11 cellular contexts compared by ENCODE assay signal in the genomic region with DNA sequence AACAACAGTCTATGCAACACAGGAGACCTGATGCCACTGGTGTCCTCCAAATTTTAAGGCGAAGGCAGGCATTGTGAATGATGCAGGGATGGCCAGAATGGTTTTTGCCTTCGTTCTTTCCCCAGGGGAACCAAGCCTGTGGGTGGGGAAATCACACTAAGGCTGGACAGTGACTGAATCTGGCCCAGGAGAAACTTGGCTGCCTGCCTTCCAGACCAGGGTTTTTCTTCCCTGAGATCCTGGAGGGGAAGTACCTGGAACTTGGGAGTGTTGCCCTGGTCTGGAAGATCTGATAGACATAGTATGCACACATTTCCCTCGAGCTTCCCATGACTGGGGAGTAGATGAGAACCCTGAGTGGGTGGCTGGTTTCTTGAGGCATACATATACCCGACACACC. TPM values are rescaled to one million over a fixed set of nuclear protein-coding genes. Genes with fewer than 3 reads are reported as not detected.
DNase-seq lines count a peak whose midpoint lies in the region; ATAC-seq and TF ChIP-seq lines count a peak whose summit lies in the region.
"Had no signal": no experiment of that assay in that cellular context is flagged by ENCODE, and none has a peak within 500 bp of the region (broad histone marks: within the 10 kb centered on the region; RNA-seq: fewer than 3 reads in every experiment).

No MANE protein-coding gene starts in this region.

- no peak for TF ChIP-seq CTCF in BJ (IDR thresholded peaks at IDR 0.05; ENCODE audit: insufficient read depth, low read depth, low read length)
- TF ChIP-seq CTCF in WERI-Rb-1 (IDR thresholded peaks at IDR 0.05; ENCODE audit: low read depth, low read length): no peak
- TF ChIP-seq CTCF in gastroesophageal sphincter (IDR thresholded peaks at IDR 0.05): no peak
- no peak for TF ChIP-seq CTCF in parathyroid adenoma (IDR thresholded peaks at IDR 0.05)

- CTCF ChIA-PET in BJ (lab: Yijun Ruan, JAX): interaction anchor here (1.1 to 3.7 kb wide), 3 partner anchors 13 to 38 kb away, joined by 3 to 14 read pairs (median 11); no protein-coding TSS in a partner anchor
- CTCF ChIA-PET in activated CD4-positive, alpha-beta T cell treated with anti-CD3 and anti-CD28 coated beads, Interleukin-2, amount 10 ng/mL, durations not matched to agents 7 days and 5 days (lab: Charles Lee): interaction anchor here (0.5 kb wide), 1 partner anchor 126 kb away, joined by 4 read pairs; no protein-coding TSS in a partner anchor

- H3K9me3 Mint-ChIP-seq in activated CD4-positive, alpha-beta T cell treated with anti-CD3 and anti-CD28 coated beads, Interleukin-2, amount 10 ng/mL, durations not matched to agents 7 days and 5 days: no peaks in the 10 kb centered on the region
- H3K9me3 Mint-ChIP-seq: activated naive CD4-positive, alpha-beta T cell treated with anti-CD3 and anti-CD28 coated beads, Interleukin-2, amount 50 U/mL, for 24 hours; stimulated activated naive CD8-positive, alpha-beta T cell treated with anti-CD3 and anti-CD28 coated beads, Interleukin-15, amount 100 ng/mL, for 72 hours had no signal

- H2AFZ ChIP-seq in parathyroid adenoma: peak overlapping the region; percentile 59

- POLR2A ChIA-PET in BJ (lab: Charles Lee): no interaction called here
- POLR2A ChIA-PET in activated CD4-positive, alpha-beta T cell treated with anti-CD3 and anti-CD28 coated beads, Interleukin-2, amount 10 ng/mL, durations not matched to agents 7 days and 5 days (lab: Charles Lee): no interaction called here

- H3K27ac ChIP-seq in WERI-Rb-1 (peak overlapping the region; percentile 81), gastroesophageal sphincter (peak overlapping the region; percentile 19 to 95 (median 86)), parathyroid adenoma (peak overlapping the region; percentile 64)

- no peak overlapping the region for H3K4me3 Mint-ChIP-seq in activated CD4-positive, alpha-beta T cell treated with anti-CD3 and anti-CD28 coated beads, Interleukin-2, amount 10 ng/mL, durations not matched to agents 7 days and 5 days
- H3K4me3 Mint-ChIP-seq: activated naive CD4-positive, alpha-beta T cell treated with anti-CD3 and anti-CD28 coated beads, Interleukin-2, amount 50 U/mL, for 24 hours; stimulated activated naive CD8-positive, alpha-beta T cell treated with anti-CD3 and anti-CD28 coated beads, Interleukin-15, amount 100 ng/mL, for 72 hours had no signal

- no peak for TF ChIP-seq EP300 in gastroesophageal sphincter (IDR thresholded peaks at IDR 0.05)

- peak overlapping the region; percentile 62 for H3K4me2 ChIP-seq in parathyroid adenoma (ENCODE audit: low read length)

- no peaks in the 10 kb centered on the region for H3K27me3 ChIP-seq in BJ (ENCODE audit: control insufficient read depth, insufficient read depth, low read length)
- H3K27me3 ChIP-seq in WERI-Rb-1 (ENCODE audit: insufficient read depth, low read depth, severe bottlenecking): no peaks in the 10 kb centered on the region
- no peaks in the 10 kb centered on the region for H3K27me3 ChIP-seq in gastroesophageal sphincter
- no peaks in the 10 kb centered on the region for H3K27me3 ChIP-seq in parathyroid adenoma (ENCODE audit: control insufficient read depth, insufficient read depth, low read length)

- DNase-seq in BJ (ENCODE audit: low read depth) (no peak), WERI-Rb-1 (no peak), RPMI8226 (no peak), activated gamma-delta T cell (lab: John Stamatoyannopoulos, UW) (no peak)
- no peak for DNase-seq in activated CD4-positive, alpha-beta T cell treated with anti-CD3 and anti-CD28 coated beads, Interleukin-2, amount 10 ng/mL, durations not matched to agents 7 days and 5 days

- peaks cover 2 to 80% (median 59%) of the 10 kb centered on the region in 3 donors for H3K4me1 ChIP-seq in gastroesophageal sphincter
- H3K4me1 ChIP-seq in parathyroid adenoma: peaks cover 10% of the 10 kb centered on the region

- H3K36me3 ChIP-seq in BJ (ENCODE audit: control insufficient read depth, insufficient read depth, low read length) (peaks cover 11% of the 10 kb centered on the region), WERI-Rb-1 (peaks cover 15% of the 10 kb centered on the region), gastroesophageal sphincter (peaks cover 0 to 24% of the 10 kb centered on the region in 2 donors), parathyroid adenoma (ENCODE audit: control insufficient read depth, insufficient read depth, low read length) (no peaks in the 10 kb centered on the region)

- H3K27me3 Mint-ChIP-seq in activated CD4-positive, alpha-beta T cell treated with anti-CD3 and anti-CD28 coated beads, Interleukin-2, amount 10 ng/mL, durations not matched to agents 7 days and 5 days: no peaks in the 10 kb centered on the region
- H3K27me3 Mint-ChIP-seq: activated naive CD4-positive, alpha-beta T cell treated with anti-CD3 and anti-CD28 coated beads, Interleukin-2, amount 50 U/mL, for 24 hours; stimulated activated naive CD8-positive, alpha-beta T cell treated with anti-CD3 and anti-CD28 coated beads, Interleukin-15, amount 100 ng/mL, for 72 hours had no signal

- H3K4me1 Mint-ChIP-seq in activated CD4-positive, alpha-beta T cell treated with anti-CD3 and anti-CD28 coated beads, Interleukin-2, amount 10 ng/mL, durations not matched to agents 7 days and 5 days: peaks cover 54% of the 10 kb centered on the region

- no peak overlapping the region for H3K9ac ChIP-seq in parathyroid adenoma

- ATAC-seq in gastroesophageal sphincter: no peak
- no peak for ATAC-seq in HG02970 (IDR thresholded peaks at IDR 0.05; ENCODE audit: low FRiP score, unreplicated experiment)

- no peak for TF ChIP-seq POLR2A in gastroesophageal sphincter (IDR thresholded peaks at IDR 0.05)

- peaks cover 3% of the 10 kb centered on the region for H3K79me2 ChIP-seq in parathyroid adenoma

- WGBS in gastroesophageal sphincter (ENCODE audit: low coverage in 1 of 2), 2 donors: 13 to 20% methylated on average over 2 to 3 of the region's 4 CpGs

- peak overlapping the region; percentile 47 for H3K4me3 ChIP-seq in BJ (ENCODE audit: low read depth, low read length)
- peak overlapping the region; percentile 51 for H3K4me3 ChIP-seq in WERI-Rb-1 (ENCODE audit: low read depth, low read length)
- peak overlapping the region; percentile 23 to 53 for H3K4me3 ChIP-seq in gastroesophageal sphincter
- peak overlapping the region; percentile 48 for H3K4me3 ChIP-seq in parathyroid adenoma (ENCODE audit: low read depth, low read length)

- H3K9me3 ChIP-seq in WERI-Rb-1 (ENCODE audit: severe bottlenecking) (no peaks in the 10 kb centered on the region), gastroesophageal sphincter (no peaks in the 10 kb centered on the region), parathyroid adenoma (ENCODE audit: control insufficient read depth, low read length) (no peaks in the 10 kb centered on the region)

- no peak overlapping the region for H3K27ac Mint-ChIP-seq in activated CD4-positive, alpha-beta T cell treated with anti-CD3 and anti-CD28 coated beads, Interleukin-2, amount 10 ng/mL, durations not matched to agents 7 days and 5 days
- H3K27ac Mint-ChIP-seq: activated naive CD4-positive, alpha-beta T cell treated with anti-CD3 and anti-CD28 coated beads, Interleukin-2, amount 50 U/mL, for 24 hours had no signal

- H3K36me3 Mint-ChIP-seq in activated CD4-positive, alpha-beta T cell treated with anti-CD3 and anti-CD28 coated beads, Interleukin-2, amount 10 ng/mL, durations not matched to agents 7 days and 5 days (ENCODE audit: low read depth): peaks cover 43% of the 10 kb centered on the region

RNA-seq across cellular contexts. Expression of a gene that starts 0.7 kb away (rescaled TPM):
- 21.8 and 38.4 TPM in 2 replicates for polyA plus RNA-seq in BJ (2011; rRNA removed)
- polyA minus RNA-seq in BJ (2011; rRNA and poly(A)+ RNA removed): 16.3 and 18.8 TPM in 2 replicates
- 10 to 100 TPM; 31.8 to 80.2 (median 39.8) TPM for total RNA-seq in gastroesophageal sphincter
- total RNA-seq in activated CD4-positive, alpha-beta T cell treated with anti-CD3 and anti-CD28 coated beads, Interleukin-2, amount 10 ng/mL, durations not matched to agents 7 days and 5 days: 10 to 100 TPM; 66.3 to 68.5 TPM

RNA-seq across cellular contexts. Expression of a gene that starts 4.8 kb away (rescaled TPM):
- 26.6 and 41.5 TPM in 2 replicates for polyA plus RNA-seq in BJ (2011; rRNA removed)
- 13.4 and 14.6 TPM in 2 replicates for polyA minus RNA-seq in BJ (2011; rRNA and poly(A)+ RNA removed)
- total RNA-seq in gastroesophageal sphincter: 10 to 100 TPM; 19.1 to 51.4 (median 25.7) TPM
- total RNA-seq in activated CD4-positive, alpha-beta T cell treated with anti-CD3 and anti-CD28 coated beads, Interleukin-2, amount 10 ng/mL, durations not matched to agents 7 days and 5 days: 100 to 1,000 TPM; 114 to 125 TPM

RNA-seq across cellular contexts. Expression of a gene that starts 11.2 kb away (rescaled TPM):
- 0.11 and 0.12 TPM in 2 replicates for polyA plus RNA-seq in BJ (2011; rRNA removed)
- polyA minus RNA-seq in BJ (2011; rRNA and poly(A)+ RNA removed): not detected in 2 replicates
- total RNA-seq in gastroesophageal sphincter: not detected
- not detected for total RNA-seq in activated CD4-positive, alpha-beta T cell treated with anti-CD3 and anti-CD28 coated beads, Interleukin-2, amount 10 ng/mL, durations not matched to agents 7 days and 5 days

RNA-seq across cellular contexts. Expression of a gene that starts 13.7 kb away (rescaled TPM):
- 65.4 and 95.5 TPM in 2 replicates for polyA plus RNA-seq in BJ (2011; rRNA removed)
- 28.4 and 32.7 TPM in 2 replicates for polyA minus RNA-seq in BJ (2011; rRNA and poly(A)+ RNA removed)
- total RNA-seq in gastroesophageal sphincter: 100 to 1,000 TPM in 1 of 4 donors, 10 to 100 TPM in 3; 58.2 to 152 (median 87.8) TPM
- 10 to 100 TPM; 57.7 to 62.2 TPM for total RNA-seq in activated CD4-positive, alpha-beta T cell treated with anti-CD3 and anti-CD28 coated beads, Interleukin-2, amount 10 ng/mL, durations not matched to agents 7 days and 5 days

RNA-seq across cellular contexts. Expression of a gene that starts 22.4 kb away (rescaled TPM):
- polyA plus RNA-seq in BJ (2011; rRNA removed): not detected in 2 replicates
- polyA minus RNA-seq in BJ (2011; rRNA and poly(A)+ RNA removed): not detected in 2 replicates
- total RNA-seq in gastroesophageal sphincter: not detected
- under 1 TPM; 0.46 to 0.69 TPM for total RNA-seq in activated CD4-positive, alpha-beta T cell treated with anti-CD3 and anti-CD28 coated beads, Interleukin-2, amount 10 ng/mL, durations not matched to agents 7 days and 5 days
- total RNA-seq: mononuclear cell had no signal
